11 cellular contexts compared by ENCODE assay signal in the genomic region with DNA sequence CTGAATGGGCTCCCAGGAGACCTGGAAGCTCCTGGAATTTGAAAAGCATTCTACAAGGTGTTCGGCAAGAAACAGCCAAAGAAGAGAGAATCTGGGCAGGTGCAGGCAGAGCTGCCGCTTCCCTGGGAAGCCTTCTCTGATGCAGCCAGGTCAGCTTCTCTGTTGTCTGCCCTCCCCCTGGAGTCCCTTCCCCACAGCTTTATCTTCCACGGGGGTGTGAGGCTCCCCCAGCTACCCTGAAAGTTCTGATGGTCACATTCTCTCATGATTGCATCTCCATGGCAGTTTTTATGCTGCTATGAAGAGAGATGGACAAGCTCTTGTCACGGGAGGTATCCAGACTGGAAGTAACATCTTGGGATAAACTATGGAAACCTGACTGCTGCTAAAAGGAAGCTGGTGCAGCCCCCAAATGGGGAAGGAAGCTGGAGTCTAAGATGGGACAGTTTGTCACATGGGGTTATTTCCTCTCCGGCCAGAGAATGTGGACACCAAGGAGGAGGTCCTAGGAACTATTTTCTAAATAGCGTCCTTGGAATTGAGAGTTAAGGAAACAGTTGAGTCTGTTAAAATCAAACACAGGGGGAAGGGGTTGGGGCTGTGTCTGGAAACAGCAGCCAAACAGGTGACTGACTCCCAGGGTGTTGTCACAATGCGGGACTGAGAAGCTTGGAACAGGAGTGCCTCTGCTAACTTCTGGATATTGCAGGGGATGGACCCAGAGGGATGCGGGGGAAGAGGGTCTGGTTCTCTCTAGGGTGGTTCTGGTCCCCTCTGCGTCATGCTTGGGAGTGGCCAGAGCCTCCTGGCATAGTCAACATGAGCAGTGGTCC.
DNase-seq lines count a peak whose midpoint lies in the region; ATAC-seq, FAIRE-seq and TF ChIP-seq lines count a peak whose summit lies in the region.
"Had no signal": no experiment of that assay in that cellular context is flagged by ENCODE, and none has a peak within 500 bp of the region (broad histone marks: within the 10 kb centered on the region; RNA-seq: fewer than 3 reads in every experiment).

No MANE protein-coding gene starts in this region.

- H2AFZ ChIP-seq in mammary epithelial cell (ENCODE audit: low read depth, low read length): no peak overlapping the region

- H3K4me1 Mint-ChIP-seq in MCF 10A (ENCODE audit: insufficient read depth, unreplicated experiment): peaks cover 5% of the 10 kb centered on the region
- peaks cover 23% of the 10 kb centered on the region for H3K4me1 Mint-ChIP-seq in central memory CD8-positive, alpha-beta T cell
- H3K4me1 Mint-ChIP-seq in naive thymus-derived CD4-positive, alpha-beta T cell: peaks cover 5 to 30% (median 23%) of the 10 kb centered on the region in 7 donors
- H3K4me1 Mint-ChIP-seq in type B pancreatic cell (ENCODE audit: unreplicated experiment): peaks cover 25% of the 10 kb centered on the region

- WGBS in mammary epithelial cell (ENCODE audit: low coverage, missing lambda C conversion rate): 75% methylated on average over 8 of the region's 9 CpGs

- H3K36me3 ChIP-seq in mammary epithelial cell (ENCODE audit: insufficient read depth, low read length): no peaks in the 10 kb centered on the region
- H3K36me3 ChIP-seq in naive thymus-derived CD4-positive, alpha-beta T cell (ENCODE audit: control insufficient read depth in 2 of 3, insufficient read depth in 3 of 3, low read length in 3 of 3): peaks cover 0 to 98% (median 22%) of the 10 kb centered on the region in 3 experiments

- CTCF ChIA-PET in MCF 10A (lab: Yijun Ruan, JAX): interaction anchor here (0.6 kb wide), 1 partner anchor 219 kb away, joined by 3 read pairs; no protein-coding TSS in a partner anchor
- CTCF ChIA-PET in mammary epithelial cell (lab: Charles Lee; ENCODE audit: low non-redundant PET): no interaction called here
- CTCF ChIA-PET in naive thymus-derived CD4-positive, alpha-beta T cell (lab: Charles Lee): no interaction called here

- peaks cover 5% of the 10 kb centered on the region for H3K4me1 ChIP-seq in mammary epithelial cell (ENCODE audit: insufficient read depth, low read length)
- no peaks in the 10 kb centered on the region for H3K4me1 ChIP-seq in naive thymus-derived CD4-positive, alpha-beta T cell (ENCODE audit: control insufficient read depth in 2 of 2, insufficient read depth in 2 of 2, low read length in 2 of 2)

- H3K27ac Mint-ChIP-seq in MCF 10A (ENCODE audit: low read depth, unreplicated experiment) (peak overlapping the region; percentile 57), type B pancreatic cell (peak overlapping the region; percentile 64)
- peak overlapping the region; percentile 68 for H3K27ac Mint-ChIP-seq in central memory CD8-positive, alpha-beta T cell (ENCODE audit: low read depth)
- peak overlapping the region in 8 of 9 donors; percentile 20 to 92 (median 81) for H3K27ac Mint-ChIP-seq in naive thymus-derived CD4-positive, alpha-beta T cell

- FAIRE-seq in frontal cortex (lab: Jason Lieb, UNC) (no peak), urothelium cell line (lab: Jason Lieb, UNC) (no peak)

- dilution Hi-C loops in mammary epithelial cell (cut with HindIII; ENCODE audit: low sequenced_read_pairs): no loop called here

- POLR2A ChIA-PET in MCF 10A (lab: Yijun Ruan, JAX): interaction anchor here (1.1 to 1.5 kb wide), 2 partner anchors 22 to 43 kb away, joined by 3 read pairs; no protein-coding TSS in a partner anchor
- POLR2A ChIA-PET in naive thymus-derived CD4-positive, alpha-beta T cell (lab: Charles Lee): no interaction called here

- in situ Hi-C loops in mammary epithelial cell (cut with MboI; ENCODE audit: low sequenced_read_pairs in 2 of 2): no loop called here

- TF ChIP-seq CTCF in MCF 10A (IDR thresholded peaks at IDR 0.05; ENCODE audit: unreplicated experiment) (no peak), mammary epithelial cell (conservative IDR thresholded peaks at IDR 0.05 in 1 of 2, IDR thresholded peaks at IDR 0.05 in 1 of 2; ENCODE audit: extremely low read depth in 1 of 2, insufficient read depth in 1 of 2, low read depth in 1 of 2, low read length in 2 of 2) (no peak), type B pancreatic cell (conservative IDR thresholded peaks at IDR 0.05) (no peak)

- H3K4me2 ChIP-seq in mammary epithelial cell (ENCODE audit: insufficient read depth, low read depth, low read length): no peak overlapping the region

- H3K9ac ChIP-seq in mammary epithelial cell (ENCODE audit: insufficient read depth, low read length): no peak overlapping the region

- no peaks in the 10 kb centered on the region for H3K9me3 Mint-ChIP-seq in MCF 10A (ENCODE audit: unreplicated experiment)
- H3K9me3 Mint-ChIP-seq in central memory CD8-positive, alpha-beta T cell: no peaks in the 10 kb centered on the region
- H3K9me3 Mint-ChIP-seq in naive thymus-derived CD4-positive, alpha-beta T cell: peaks cover 0 to 3% (median 0%) of the 10 kb centered on the region in 11 donors
- H3K9me3 Mint-ChIP-seq in type B pancreatic cell: no peaks in the 10 kb centered on the region

- no peaks in the 10 kb centered on the region for H3K9me3 ChIP-seq in mammary epithelial cell (replicated peaks; ENCODE audit: insufficient read depth, low read length)
- H3K9me3 ChIP-seq in naive thymus-derived CD4-positive, alpha-beta T cell (ENCODE audit: control insufficient read depth in 2 of 3, low read length in 3 of 3): no peaks in the 10 kb centered on the region

- H3K27me3 Mint-ChIP-seq in MCF 10A (ENCODE audit: insufficient read depth, unreplicated experiment) (no peaks in the 10 kb centered on the region), type B pancreatic cell (no peaks in the 10 kb centered on the region)
- H3K27me3 Mint-ChIP-seq in central memory CD8-positive, alpha-beta T cell: no peaks in the 10 kb centered on the region
- no peaks in the 10 kb centered on the region for H3K27me3 Mint-ChIP-seq in naive thymus-derived CD4-positive, alpha-beta T cell

- no peak overlapping the region for H3K4me3 ChIP-seq in mammary epithelial cell (replicated peaks in 1 of 3; ENCODE audit: insufficient read depth in 1 of 3, low read depth in 2 of 3, low read length in 3 of 3)
- H3K4me3 ChIP-seq in naive thymus-derived CD4-positive, alpha-beta T cell (ENCODE audit: low read length): no peak overlapping the region
- H3K4me3 ChIP-seq: lung had no signal

- H3K79me2 ChIP-seq in mammary epithelial cell (ENCODE audit: insufficient read depth, low read length): no peaks in the 10 kb centered on the region

- DNase-seq in MCF 10A (ENCODE audit: unreplicated experiment): no peak
- no peak for DNase-seq in mammary epithelial cell
- DNase-seq in central memory CD8-positive, alpha-beta T cell (ENCODE audit: low spot score in 2 of 2): no peak
- DNase-seq in naive thymus-derived CD4-positive, alpha-beta T cell: no peak
- DNase-seq in type B pancreatic cell (ENCODE audit: extremely low spot score, unreplicated experiment): no peak
- DNase-seq in frontal cortex (ENCODE audit: low spot score in 2 of 2): no peak
- DNase-seq in urothelium cell line (ENCODE audit: low spot score): no peak
- DNase-seq: cortex of kidney, NCI-H1930 had no signal

- H3K4me3 Mint-ChIP-seq in MCF 10A (ENCODE audit: unreplicated experiment) (no peak overlapping the region), type B pancreatic cell (no peak overlapping the region)
- no peak overlapping the region for H3K4me3 Mint-ChIP-seq in central memory CD8-positive, alpha-beta T cell
- no peak overlapping the region for H3K4me3 Mint-ChIP-seq in naive thymus-derived CD4-positive, alpha-beta T cell

- no peaks in the 10 kb centered on the region for H3K27me3 ChIP-seq in mammary epithelial cell (ENCODE audit: insufficient read depth, low read length)
- H3K27me3 ChIP-seq in naive thymus-derived CD4-positive, alpha-beta T cell (ENCODE audit: control insufficient read depth in 2 of 2, insufficient read depth in 2 of 2, low read length in 2 of 2): no peaks in the 10 kb centered on the region

- ATAC-seq in central memory CD8-positive, alpha-beta T cell (replicated peaks; ENCODE audit: extremely low read depth, poor library complexity, severe bottlenecking): no peak
- ATAC-seq in naive thymus-derived CD4-positive, alpha-beta T cell: no peak
- ATAC-seq in HG02885 (IDR thresholded peaks at IDR 0.05; ENCODE audit: poor library complexity, unreplicated experiment): no peak

- no TSS peak for BruUV-seq in MCF 10A (replicated peaks; lab: Mats Ljungman, UMichigan)
- BruUV-seq in mammary epithelial cell (replicated peaks; lab: Mats Ljungman, UMichigan): no TSS peak

- no peaks in the 10 kb centered on the region for H4K20me1 ChIP-seq in mammary epithelial cell (ENCODE audit: insufficient read depth, low read length)

- peaks cover 32% of the 10 kb centered on the region for H3K36me3 Mint-ChIP-seq in MCF 10A (ENCODE audit: insufficient read depth, unreplicated experiment)
- peaks cover 34% of the 10 kb centered on the region for H3K36me3 Mint-ChIP-seq in central memory CD8-positive, alpha-beta T cell (ENCODE audit: insufficient read depth)
- peaks cover 4 to 31% (median 8%) of the 10 kb centered on the region in 5 donors for H3K36me3 Mint-ChIP-seq in naive thymus-derived CD4-positive, alpha-beta T cell
- peaks cover 29% of the 10 kb centered on the region for H3K36me3 Mint-ChIP-seq in type B pancreatic cell

- intact Hi-C loops in MCF 10A (cut with micrococcal nuclease) (no loop called here), mammary epithelial cell (cut with micrococcal nuclease) (no loop called here)
- intact Hi-C loops in naive thymus-derived CD4-positive, alpha-beta T cell (cut with micrococcal nuclease): no loop called here

- no peak overlapping the region for H3K27ac ChIP-seq in mammary epithelial cell (ENCODE audit: insufficient read depth, low read depth, low read length)
- peak overlapping the region; percentile 19 for H3K27ac ChIP-seq in naive thymus-derived CD4-positive, alpha-beta T cell (ENCODE audit: low read depth, low read length)
